In genomic region chrX:275476-275966, GRCh38 we compare ENCODE assay signal across 8 cellular contexts.
A peak's percentile ranks its signal among the peaks of the same experiment; 100 is the strongest.
DNase-seq lines count a peak whose midpoint lies in the region; ATAC-seq and TF ChIP-seq lines count a peak whose summit lies in the region.

No MANE protein-coding gene starts in this region.

- H3K27ac ChIP-seq in coronary artery = peak overlapping the region in 1 of 2 donors; percentile 7

- no peak for TF ChIP-seq CTCF in coronary artery (IDR thresholded peaks at IDR 0.05)
- no peak for TF ChIP-seq CTCF in nephron progenitor cell (IDR thresholded peaks at IDR 0.05)

- H3K4me3 Mint-ChIP-seq in nephron progenitor cell = peak overlapping the region; percentile 71

- ATAC-seq in GM18498 (IDR thresholded peaks at IDR 0.05; ENCODE audit: unreplicated experiment) (peak; percentile 42), HG03095 (IDR thresholded peaks at IDR 0.05; ENCODE audit: unreplicated experiment) (peak; percentile 10), HG03469 (IDR thresholded peaks at IDR 0.05; ENCODE audit: unreplicated experiment) (no peak), GM19035 (IDR thresholded peaks at IDR 0.05; ENCODE audit: unreplicated experiment) (no peak)

- H3K27me3 Mint-ChIP-seq in nephron progenitor cell (ENCODE audit: low read depth, poor library complexity) = peaks cover 19% of the 10 kb centered on the region

- no peaks in the 10 kb centered on the region for H3K9me3 Mint-ChIP-seq in nephron progenitor cell

- no peak overlapping the region for H3K27ac Mint-ChIP-seq in nephron progenitor cell

- H3K36me3 Mint-ChIP-seq in nephron progenitor cell (ENCODE audit: low read depth) = peaks cover 7% of the 10 kb centered on the region

- peak overlapping the region; percentile 74 for H3K4me3 ChIP-seq in coronary artery

- DNase-seq in coronary artery (ENCODE audit: low spot score) (no peak), nephron progenitor cell (peak; percentile 32), kidney tubule cell (ENCODE audit: low spot score) (no peak), OCI-M1 (lab: John Stamatoyannopoulos, UW) (no peak)

- peaks cover 34% of the 10 kb centered on the region for H3K4me1 Mint-ChIP-seq in nephron progenitor cell

Comparison
In these comparisons a context has a peak if more than half of its experiments do, and no peak if none do; other contexts are left out.
1. ATAC-seq: peak in GM18498 (single experiment) and HG03095 (single experiment); none in HG03469 (single experiment) and GM19035 (single experiment).